Comparison of ENCODE assay signal across 1 cellular context in the genomic region with DNA sequence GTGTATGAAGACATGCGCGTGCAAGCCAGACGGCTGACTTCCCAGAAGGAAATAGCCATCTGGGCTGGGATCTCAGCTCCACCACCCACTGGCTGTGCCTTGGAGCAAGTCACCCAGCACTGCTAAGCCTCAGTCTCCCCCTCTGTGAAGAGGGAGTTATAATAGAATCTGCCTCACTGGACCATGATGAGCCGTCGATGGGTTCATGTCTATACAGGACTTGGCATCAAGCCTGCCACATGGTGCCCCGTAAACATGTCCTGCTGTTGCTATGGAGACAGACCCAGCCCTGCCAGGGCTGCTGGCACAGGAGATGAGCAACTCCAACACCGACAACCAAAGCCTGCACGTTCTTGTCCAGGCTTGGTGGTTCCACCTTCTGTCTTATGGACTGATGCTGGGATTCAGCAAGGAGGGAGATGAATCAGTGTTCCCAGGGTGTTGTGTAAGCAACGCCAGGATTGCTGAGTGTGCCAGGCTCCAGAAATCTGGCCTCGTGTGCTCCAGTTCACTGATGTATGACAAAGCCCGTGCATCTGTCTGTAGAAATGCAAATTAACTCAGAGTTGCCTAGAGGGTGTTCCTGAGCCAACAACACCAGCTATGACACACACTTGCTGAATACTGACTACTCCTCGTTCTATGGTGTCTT.
TF ChIP-seq lines count a peak whose summit lies in the region.

No MANE protein-coding gene starts in this region.

TF ChIP-seq in IMR-90, 13 proteins besides CTCF, POLR2A, EP300 and RAD21 (continued from another document):
- no peak for TF ChIP-seq RCOR1 (IDR thresholded peaks at IDR 0.05; ENCODE audit: insufficient replicate concordance, low read length)
